In the genomic region with DNA sequence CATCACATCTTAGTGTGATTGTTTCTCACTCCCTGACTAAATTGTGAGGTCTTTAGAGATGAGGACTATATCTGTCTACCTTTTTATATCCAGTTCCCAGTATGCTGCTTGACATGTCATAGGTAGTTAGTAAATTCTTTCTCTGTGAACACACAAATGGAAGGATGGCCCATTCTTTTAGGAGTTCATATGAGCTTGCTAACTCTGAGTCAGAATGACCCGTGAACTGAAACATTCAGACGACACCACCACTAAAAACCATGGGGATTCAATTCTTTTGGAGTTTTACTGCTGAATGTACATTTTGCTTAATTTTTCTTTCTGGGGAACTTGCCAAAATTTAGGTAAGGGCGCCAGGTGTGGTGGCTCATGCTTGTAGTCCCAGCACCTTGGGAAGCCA, we compare ENCODE assay signal across 23 cellular contexts.
"Had no signal": no experiment of that assay in that cellular context is flagged by ENCODE, and none has a peak within 500 bp of the region (broad histone marks: within the 10 kb centered on the region; RNA-seq: fewer than 3 reads in every experiment).

No MANE protein-coding gene starts in this region.

- H3K9me3 ChIP-seq: colonic mucosa, esophagus muscularis mucosa, gastroesophageal sphincter, lower lobe of right lung, neutrophil, pancreas, psoas muscle, right atrium auricular region, spleen, thoracic aorta, vagina had no signal

- H3K27me3 ChIP-seq: colonic mucosa, esophagus muscularis mucosa, gastroesophageal sphincter, neutrophil, pancreas, right atrium auricular region, spleen, vagina had no signal

- H3K4me3 ChIP-seq: colonic mucosa, dorsolateral prefrontal cortex, esophagus muscularis mucosa, gastroesophageal sphincter, lower lobe of right lung, pancreas, psoas muscle, right atrium auricular region, spleen, thoracic aorta, vagina had no signal

- H3K27me3 Mint-ChIP-seq: activated B cell treated with CpG ODN at 0.5 μM for 24 hours; activated CD4-positive, alpha-beta T cell treated with anti-CD3 and anti-CD28 coated beads for 36 hours; effector memory CD8-positive, alpha-beta T cell; naive thymus-derived CD8-positive, alpha-beta T cell; type B pancreatic cell had no signal

- H3K4me1 ChIP-seq: colonic mucosa, gastroesophageal sphincter, lower lobe of right lung, psoas muscle, right atrium auricular region, vagina had no signal

- H3K36me3 ChIP-seq: colonic mucosa, thoracic aorta had no signal

- H3K9me3 Mint-ChIP-seq: activated B cell treated with CpG ODN at 0.5 μM for 24 hours; activated naive CD4-positive, alpha-beta T cell treated with anti-CD3 and anti-CD28 coated beads, Interleukin-2, amount 50 U/mL, for 72 hours; activated T-helper 1 cell treated with anti-CD3 and anti-CD28 coated beads, Interleukin-12 subunit alpha, Interleukin-12 subunit beta, Interleukin-2, Interleukin-4 antibody, amounts not matched to agents 30 ng/mL and 10 ng/mL and 1 ng/mL, durations not matched to agents 14 hours and 24 hours and 36 hours; effector memory CD8-positive, alpha-beta T cell; naive thymus-derived CD8-positive, alpha-beta T cell; type B pancreatic cell had no signal

- ATAC-seq: activated CD4-positive, alpha-beta T cell treated with anti-CD3 and anti-CD28 coated beads for 36 hours; activated naive CD4-positive, alpha-beta T cell treated with anti-CD3 and anti-CD28 coated beads, Interleukin-2, amount 50 U/mL, for 72 hours had no signal

- H3K27ac Mint-ChIP-seq: activated B cell treated with CpG ODN at 0.5 μM for 24 hours; activated CD4-positive, alpha-beta T cell treated with anti-CD3 and anti-CD28 coated beads for 36 hours; activated naive CD4-positive, alpha-beta T cell treated with anti-CD3 and anti-CD28 coated beads, Interleukin-2, amount 50 U/mL, for 72 hours; activated T-helper 1 cell treated with anti-CD3 and anti-CD28 coated beads, Interleukin-12 subunit alpha, Interleukin-12 subunit beta, Interleukin-2, Interleukin-4 antibody, amounts not matched to agents 30 ng/mL and 10 ng/mL and 1 ng/mL, durations not matched to agents 14 hours and 24 hours and 36 hours; type B pancreatic cell had no signal

- H3K27ac ChIP-seq: colonic mucosa, esophagus muscularis mucosa, gastroesophageal sphincter, lower lobe of right lung, neutrophil, pancreas, psoas muscle, right atrium auricular region, thoracic aorta, vagina had no signal

- H3K4me3 Mint-ChIP-seq: activated B cell treated with CpG ODN at 0.5 μM for 24 hours; activated CD4-positive, alpha-beta T cell treated with anti-CD3 and anti-CD28 coated beads for 36 hours; activated T-helper 1 cell treated with anti-CD3 and anti-CD28 coated beads, Interleukin-12 subunit alpha, Interleukin-12 subunit beta, Interleukin-2, Interleukin-4 antibody, amounts not matched to agents 30 ng/mL and 10 ng/mL and 1 ng/mL, durations not matched to agents 14 hours and 24 hours and 36 hours; effector memory CD8-positive, alpha-beta T cell; naive thymus-derived CD8-positive, alpha-beta T cell; type B pancreatic cell had no signal

- DNase-seq: activated B cell treated with CpG ODN at 0.5 μM for 24 hours; activated gamma-delta T cell; islet precursor cell; lower lobe of right lung; psoas muscle; spleen; stimulated activated naive CD4-positive, alpha-beta T cell treated with Interleukin-2 at 50 U/mL for 16 hours; T1000 had no signal
